ENCODE assay signal across 33 cellular contexts in genomic region chr1:83816836-83817235, GRCh38.
DNase-seq lines count a peak whose midpoint lies in the region; ATAC-seq and TF ChIP-seq lines count a peak whose summit lies in the region.
"Had no signal": no experiment of that assay in that cellular context is flagged by ENCODE, and none has a peak within 500 bp of the region (broad histone marks: within the 10 kb centered on the region; RNA-seq: fewer than 3 reads in every experiment).

No MANE protein-coding gene starts in this region.

- H4K12ac ChIP-seq in trophoblast cell (ENCODE audit: low read depth, low read length) = no peak overlapping the region

- TF ChIP-seq POLR2A in prostate gland (IDR thresholded peaks at IDR 0.05) = no peak

- DNase-seq in neural crest cell (ENCODE audit: low read depth, low spot score) = no peak
- DNase-seq in trophoblast cell = peak; percentile 35 to 62
- peak; percentile 7 for DNase-seq in prostate gland (ENCODE audit: low spot score)
- DNase-seq in OCI-M1 (lab: John Stamatoyannopoulos, UW) = no peak
- DNase-seq in cardiac septum (ENCODE audit: low spot score) = no peak
- DNase-seq: 8988T; ACHN; AML-193; BE2C; C1 segment of cervical spinal cord; Caco-2; Calu3; CD4-positive, alpha-beta memory T cell; CD4-positive, alpha-beta T cell; CD4-positive, CD25-positive, alpha-beta regulatory T cell; CD8-positive, alpha-beta memory T cell; CD8-positive, alpha-beta T cell; COR-L47; DMS 273 treated with DMSO at 0.1 percent for 48 hours; DMS153; DMS53; DMS79; DMS79 treated with DMSO at 0.1 percent for 48 hours; DND-41; EL had no signal

- H3K27me3 ChIP-seq in trophoblast cell (ENCODE audit: insufficient read depth, low read length) (no peaks in the 10 kb centered on the region), prostate gland (replicated peaks; ENCODE audit: insufficient read depth) (no peaks in the 10 kb centered on the region)
- H3K27me3 ChIP-seq: BE2C; BLaER1; BLaER1 treated with 17β-estradiol and CSF1 and Interleukin-3, amounts not matched to agents 10 nM and 100 nM had no signal

- H3K79me1 ChIP-seq in trophoblast cell (ENCODE audit: low read length) = no peaks in the 10 kb centered on the region

- H3K18ac ChIP-seq in trophoblast cell (ENCODE audit: low read length) = no peak overlapping the region

- H3K9me3 ChIP-seq in trophoblast cell (ENCODE audit: insufficient read depth, low read depth, low read length) (peaks cover 6% of the 10 kb centered on the region), prostate gland (no peaks in the 10 kb centered on the region)
- H3K9me3 ChIP-seq: A549, BE2C, BLaER1, Caco-2 had no signal

- H3K4ac ChIP-seq in trophoblast cell (ENCODE audit: low read depth, low read length) = no peak overlapping the region

- WGBS in trophoblast cell (ENCODE audit: extremely low coverage, insufficient coverage, insufficient read length) = no CpG with 5 or more reads among the region's 4 CpGs
- 74% methylated on average over 4 of the region's 4 CpGs for WGBS in prostate gland

- H3K4me2 ChIP-seq in trophoblast cell (ENCODE audit: low read length) = no peak overlapping the region
- H3K4me2 ChIP-seq: A549; BLaER1; BLaER1 treated with 17β-estradiol and CSF1 and Interleukin-3, amounts not matched to agents 10 nM and 100 nM had no signal

- no peak overlapping the region for H3K4me3 Mint-ChIP-seq in neural crest cell
- H3K4me3 Mint-ChIP-seq: B cell; CD14-positive monocyte; CD4-positive, alpha-beta memory T cell; CD4-positive, alpha-beta T cell; CD4-positive, CD25-positive, alpha-beta regulatory T cell; CD8-positive, alpha-beta memory T cell; CD8-positive, alpha-beta T cell had no signal

- no peak for ATAC-seq in HG02973 (IDR thresholded peaks at IDR 0.05; ENCODE audit: unreplicated experiment)
- ATAC-seq: A549; CD8-positive, alpha-beta T cell had no signal

- H4K8ac ChIP-seq in trophoblast cell (ENCODE audit: low read depth, low read length) = no peak overlapping the region

- H3K23ac ChIP-seq in trophoblast cell (ENCODE audit: low read length) = no peak overlapping the region

- H3K27ac ChIP-seq in trophoblast cell (ENCODE audit: low read depth, low read length) = no peak overlapping the region
- H3K27ac ChIP-seq in prostate gland = no peak overlapping the region
- H3K27ac ChIP-seq: 22Rv1, A549, BLaER1, C4-2B had no signal

- peaks cover 16% of the 10 kb centered on the region for H3K4me1 Mint-ChIP-seq in neural crest cell
- H3K4me1 Mint-ChIP-seq: CD4-positive, alpha-beta memory T cell; CD4-positive, CD25-positive, alpha-beta regulatory T cell; CD8-positive, alpha-beta memory T cell had no signal

- peaks cover 4 to 5% of the 10 kb centered on the region in 2 experiments for H3K4me1 ChIP-seq in trophoblast cell (ENCODE audit: control insufficient read depth in 1 of 2, insufficient read depth in 2 of 2, low read length in 2 of 2)
- no peaks in the 10 kb centered on the region for H3K4me1 ChIP-seq in prostate gland (replicated peaks)
- H3K4me1 ChIP-seq: A549, BLaER1 had no signal

- H2AK5ac ChIP-seq in trophoblast cell (ENCODE audit: low read length) = no peak overlapping the region

- H3K36me3 ChIP-seq in trophoblast cell (ENCODE audit: control insufficient read depth in 1 of 2, insufficient read depth in 2 of 2, low read length in 2 of 2) = peaks cover 4 to 6% of the 10 kb centered on the region in 2 experiments
- H3K36me3 ChIP-seq in prostate gland = no peaks in the 10 kb centered on the region
- H3K36me3 ChIP-seq: BE2C; BLaER1; BLaER1 treated with 17β-estradiol and CSF1 and Interleukin-3, amounts not matched to agents 10 nM and 100 nM had no signal

- H3K79me2 ChIP-seq in trophoblast cell (ENCODE audit: control insufficient read depth, insufficient read depth, low read length, poor library complexity) = no peaks in the 10 kb centered on the region

- no peak overlapping the region for H2AFZ ChIP-seq in trophoblast cell (ENCODE audit: insufficient read depth, low read length, poor library complexity)

- H3K9me3 Mint-ChIP-seq in neural crest cell = peaks cover 7% of the 10 kb centered on the region
- H3K9me3 Mint-ChIP-seq: CD4-positive, alpha-beta T cell; CD8-positive, alpha-beta T cell had no signal

- no peak overlapping the region for H4K91ac ChIP-seq in trophoblast cell (ENCODE audit: low read depth, low read length)

- H3K27me3 Mint-ChIP-seq in neural crest cell (ENCODE audit: low read depth) = no peaks in the 10 kb centered on the region
- H3K27me3 Mint-ChIP-seq: B cell; CD4-positive, alpha-beta memory T cell; CD4-positive, alpha-beta T cell; CD4-positive, CD25-positive, alpha-beta regulatory T cell had no signal

- H2BK5ac ChIP-seq in trophoblast cell (ENCODE audit: low read depth, low read length, poor library complexity) = no peak overlapping the region

- no peak overlapping the region for H3K14ac ChIP-seq in trophoblast cell (ENCODE audit: low read length)

- TF ChIP-seq CTCF in neural crest cell (conservative IDR thresholded peaks at IDR 0.05) = no peak
- no peak for TF ChIP-seq CTCF in prostate gland (IDR thresholded peaks at IDR 0.05)

- peak overlapping the region; percentile 48 for H3K27ac Mint-ChIP-seq in neural crest cell (ENCODE audit: unreplicated experiment)
- H3K27ac Mint-ChIP-seq: B cell; CD4-positive, alpha-beta memory T cell; CD4-positive, alpha-beta T cell; CD4-positive, CD25-positive, alpha-beta regulatory T cell; CD8-positive, alpha-beta memory T cell; CD8-positive, alpha-beta T cell had no signal

- no peak overlapping the region for H2BK120ac ChIP-seq in trophoblast cell (ENCODE audit: insufficient read depth, low read length, poor library complexity)

- H3K4me3 ChIP-seq in trophoblast cell (ENCODE audit: low read depth, low read length) (no peak overlapping the region), prostate gland (no peak overlapping the region)
- H3K4me3 ChIP-seq: A549; BLaER1; BLaER1 treated with 17β-estradiol and CSF1 and Interleukin-3, amounts not matched to agents 10 nM and 100 nM had no signal

- peaks cover 5% of the 10 kb centered on the region for H3K36me3 Mint-ChIP-seq in neural crest cell (ENCODE audit: low read depth)
- H3K36me3 Mint-ChIP-seq: CD4-positive, alpha-beta memory T cell; CD4-positive, CD25-positive, alpha-beta regulatory T cell; CD8-positive, alpha-beta T cell had no signal

- no peak overlapping the region for H2BK12ac ChIP-seq in trophoblast cell (ENCODE audit: low read length)

- H3K9ac ChIP-seq in trophoblast cell (ENCODE audit: low read length) = no peak overlapping the region
- H3K9ac ChIP-seq: BLaER1; BLaER1 treated with 17β-estradiol and CSF1 and Interleukin-3, amounts not matched to agents 10 nM and 100 nM had no signal

- intact Hi-C loops in prostate gland (cut with DNase I) = no loop called here
- intact Hi-C loops in cardiac septum (cut with DNase I) = no loop called here

Comparison
In these comparisons a context has a peak if more than half of its experiments do, and no peak if none do; other contexts are left out.
1. DNase-seq: peak in trophoblast cell (2 of 2) and prostate gland (single experiment); none in neural crest cell (single experiment), OCI-M1 (single experiment) and cardiac septum (single experiment).